8 cellular contexts compared by ENCODE assay signal in the genomic region with DNA sequence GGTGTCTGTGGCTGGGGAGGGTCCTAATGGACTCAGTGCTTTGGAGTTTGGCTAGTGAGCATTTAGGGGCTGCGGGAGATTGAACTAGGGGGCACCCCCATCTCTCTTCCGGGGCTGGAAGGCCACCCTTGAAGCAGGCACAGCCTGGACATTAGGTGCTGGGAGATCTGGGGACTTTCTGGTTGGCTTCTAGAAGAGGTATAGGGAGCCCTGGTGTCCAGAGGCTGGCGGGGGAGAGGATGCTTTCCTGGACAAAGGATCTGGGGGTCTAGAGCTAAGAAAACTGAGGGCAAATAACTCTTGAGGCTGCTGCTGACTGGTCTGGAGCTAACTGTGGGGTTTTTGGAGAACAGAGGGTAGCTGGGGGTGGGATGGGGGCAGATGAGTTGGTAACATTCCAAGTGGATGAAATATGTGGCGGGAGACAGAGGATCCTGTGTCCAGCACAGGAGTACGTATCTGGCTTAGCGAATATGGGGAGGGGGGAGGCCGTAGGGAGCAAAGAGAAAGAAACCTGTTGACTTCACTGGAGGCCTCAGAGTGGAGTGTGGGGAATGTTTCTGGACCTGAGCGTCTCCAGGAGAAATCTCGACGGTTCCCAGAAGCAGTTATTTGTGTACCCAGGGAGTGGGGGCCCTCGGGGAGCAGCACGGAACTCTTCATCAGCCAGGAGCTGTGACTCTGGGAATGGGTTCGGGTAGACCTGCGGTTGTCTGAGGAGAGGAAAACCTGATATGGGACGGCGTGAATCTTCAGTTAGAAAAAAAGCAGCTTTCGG. TPM values are rescaled to one million over a fixed set of nuclear protein-coding genes. Genes with fewer than 3 reads are reported as not detected.
DNase-seq lines count a peak whose midpoint lies in the region; ATAC-seq lines count a peak whose summit lies in the region.

No MANE protein-coding gene starts in this region.

- DNase-seq in Caki2 (ENCODE audit: low read depth) = peak; percentile 19
- peak; percentile 17 for DNase-seq in activated naive CD8-positive, alpha-beta T cell treated with anti-CD3 and anti-CD28 coated beads, Interleukin-2, amount 50 U/mL, for 24 hours
- DNase-seq in islet precursor cell = peak; percentile 77
- DNase-seq in stimulated activated naive B cell treated with anti-CD40 and anti-IgM and Interleukin-4, amounts not matched to agents 10 μg/mL and 1 μg/mL and 100 μg/mL, for 72 hours = no peak

- no peak for ATAC-seq in activated naive CD8-positive, alpha-beta T cell treated with anti-CD3 and anti-CD28 coated beads, Interleukin-2, amount 50 U/mL, for 24 hours
- ATAC-seq in stimulated activated naive B cell treated with anti-CD40 and anti-IgM and Interleukin-4, amounts not matched to agents 10 μg/mL and 1 μg/mL and 100 μg/mL, for 72 hours (replicated peaks) = no peak
- ATAC-seq in GM18502 (IDR thresholded peaks at IDR 0.05; ENCODE audit: poor library complexity, unreplicated experiment) (no peak), GM21390 (IDR thresholded peaks at IDR 0.05; ENCODE audit: unreplicated experiment) (no peak), HG03469 (IDR thresholded peaks at IDR 0.05; ENCODE audit: unreplicated experiment) (no peak)

- H3K36me3 ChIP-seq in KOPT-K1 (ENCODE audit: insufficient read depth, low read length) = peaks cover 43% of the 10 kb centered on the region

- peaks cover 4% of the 10 kb centered on the region for H3K27me3 Mint-ChIP-seq in activated naive CD8-positive, alpha-beta T cell treated with anti-CD3 and anti-CD28 coated beads, Interleukin-2, amount 50 U/mL, for 24 hours
- no peaks in the 10 kb centered on the region for H3K27me3 Mint-ChIP-seq in stimulated activated naive B cell treated with anti-CD40 and anti-IgM and Interleukin-4, amounts not matched to agents 10 μg/mL and 1 μg/mL and 100 μg/mL, for 72 hours

- no peaks in the 10 kb centered on the region for H3K9me3 ChIP-seq in KOPT-K1 (ENCODE audit: insufficient read depth, low read length, poor library complexity, severe bottlenecking)

- peak overlapping the region; percentile 90 for H3K4me3 Mint-ChIP-seq in activated naive CD8-positive, alpha-beta T cell treated with anti-CD3 and anti-CD28 coated beads, Interleukin-2, amount 50 U/mL, for 24 hours
- peak overlapping the region; percentile 95 to 100 for H3K4me3 Mint-ChIP-seq in stimulated activated naive B cell treated with anti-CD40 and anti-IgM and Interleukin-4, amounts not matched to agents 10 μg/mL and 1 μg/mL and 100 μg/mL, for 72 hours

- H3K4me1 Mint-ChIP-seq in activated naive CD8-positive, alpha-beta T cell treated with anti-CD3 and anti-CD28 coated beads, Interleukin-2, amount 50 U/mL, for 24 hours = peaks cover 50% of the 10 kb centered on the region
- peaks cover 29 to 47% of the 10 kb centered on the region in 2 donors for H3K4me1 Mint-ChIP-seq in stimulated activated naive B cell treated with anti-CD40 and anti-IgM and Interleukin-4, amounts not matched to agents 10 μg/mL and 1 μg/mL and 100 μg/mL, for 72 hours

- peaks cover 40% of the 10 kb centered on the region for H3K36me3 Mint-ChIP-seq in activated naive CD8-positive, alpha-beta T cell treated with anti-CD3 and anti-CD28 coated beads, Interleukin-2, amount 50 U/mL, for 24 hours (ENCODE audit: low read depth)
- H3K36me3 Mint-ChIP-seq in stimulated activated naive B cell treated with anti-CD40 and anti-IgM and Interleukin-4, amounts not matched to agents 10 μg/mL and 1 μg/mL and 100 μg/mL, for 72 hours = peaks cover 18 to 20% of the 10 kb centered on the region in 2 donors

- in situ Hi-C loops in Caki2 (cut with HindIII; ENCODE audit: low pct_unique_long_range_greater_than_20kb, low sequenced_read_pairs) = no loop called here

- peak overlapping the region; percentile 99 for H3K27ac ChIP-seq in KOPT-K1 (ENCODE audit: low read depth, low read length, poor library complexity, severe bottlenecking)

- H3K9me3 Mint-ChIP-seq in activated naive CD8-positive, alpha-beta T cell treated with anti-CD3 and anti-CD28 coated beads, Interleukin-2, amount 50 U/mL, for 24 hours = peaks cover 3% of the 10 kb centered on the region
- H3K9me3 Mint-ChIP-seq in stimulated activated naive B cell treated with anti-CD40 and anti-IgM and Interleukin-4, amounts not matched to agents 10 μg/mL and 1 μg/mL and 100 μg/mL, for 72 hours = no peaks in the 10 kb centered on the region

- H3K27ac Mint-ChIP-seq in activated naive CD8-positive, alpha-beta T cell treated with anti-CD3 and anti-CD28 coated beads, Interleukin-2, amount 50 U/mL, for 24 hours = peak overlapping the region; percentile 98
- peak overlapping the region; percentile 100 for H3K27ac Mint-ChIP-seq in stimulated activated naive B cell treated with anti-CD40 and anti-IgM and Interleukin-4, amounts not matched to agents 10 μg/mL and 1 μg/mL and 100 μg/mL, for 72 hours

RNA-seq across cellular contexts. Expression of gene HNRNPUL1, which starts 1.4 kb away (rescaled TPM):
- 136 and 137 TPM in 2 replicates for total RNA-seq in Caki2 (2014; rRNA removed; shearing (Covaris generic); ENCODE audit: low replicate concordance)

RNA-seq across cellular contexts. Expression of gene CCDC97, which starts 44.4 kb away (rescaled TPM):
- 14.5 and 16.3 TPM in 2 replicates for total RNA-seq in Caki2 (2014; rRNA removed; shearing (Covaris generic); ENCODE audit: low replicate concordance)

RNA-seq across cellular contexts. Expression of gene AXL, which starts 46.5 kb away (rescaled TPM):
- 349 and 418 TPM in 2 replicates for total RNA-seq in Caki2 (2014; rRNA removed; shearing (Covaris generic); ENCODE audit: low replicate concordance)
